In genomic region chr12:6423267-6424007, GRCh38 we compare ENCODE assay signal across 8 cellular contexts. TPM values are rescaled to one million over a fixed set of nuclear protein-coding genes. Genes with fewer than 3 reads are reported as not detected.
DNase-seq lines count a peak whose midpoint lies in the region; ATAC-seq, FAIRE-seq and TF ChIP-seq lines count a peak whose summit lies in the region.

No MANE protein-coding gene starts in this region.

- FAIRE-seq in bronchial epithelial cell (lab: Jason Lieb, UNC) (peak; percentile 60), islet of Langerhans (lab: Jason Lieb, UNC) (peak; percentile 70)

- H3K36me3 Mint-ChIP-seq in WTC11: no peaks in the 10 kb centered on the region

- H3K36me3 ChIP-seq in bronchial epithelial cell (ENCODE audit: control insufficient read depth, insufficient read depth, low read length): no peaks in the 10 kb centered on the region

- H3K4me1 Mint-ChIP-seq in WTC11: peaks cover 8% of the 10 kb centered on the region

- DNase-seq in Daoy (ENCODE audit: low read depth) (peak; percentile 92), NCI-H446 treated with DMSO at 0.1 percent for 48 hours (lab: John Stamatoyannopoulos, UW) (peak; percentile 84), WTC11 (ENCODE audit: low spot score) (peak; percentile 77), bronchial epithelial cell (ENCODE audit: low read depth) (peak; percentile 82)
- peak; percentile 49 to 50 for DNase-seq in stimulated activated CD4-positive, alpha-beta T cell treated with anti-CD3 and anti-CD28 coated beads, Interleukin-15, amount 100 ng/mL, for 1 hour (ENCODE audit: low read depth in 1 of 2, low spot score in 1 of 2)

- H3K4me3 ChIP-seq in bronchial epithelial cell (ENCODE audit: low read depth, low read length): no peak overlapping the region

- no peaks in the 10 kb centered on the region for H3K27me3 ChIP-seq in bronchial epithelial cell (ENCODE audit: control insufficient read depth, insufficient read depth, low read length)

- no peak overlapping the region for H3K27ac Mint-ChIP-seq in WTC11

- POLR2A ChIA-PET in WTC11 (lab: Charles Lee): interaction anchor here (0.6 to 1.0 kb wide), 3 partner anchors 47 to 109 kb away, joined by 3 to 4 read pairs (median 3); partner anchors contain the start of gene VAMP1

- no peak overlapping the region for H3K4me3 Mint-ChIP-seq in WTC11

- ATAC-seq in HG03159 (IDR thresholded peaks at IDR 0.05; ENCODE audit: unreplicated experiment): peak; percentile 40
- peak; percentile 96 for ATAC-seq in WTC11
- ATAC-seq in GM18505 (IDR thresholded peaks at IDR 0.05; ENCODE audit: unreplicated experiment): no peak

- TF ChIP-seq POLR2A in GM18505 (IDR thresholded peaks at IDR 0.05; ENCODE audit: borderline replicate concordance, extremely low read depth, insufficient read depth, insufficient read length): no peak

- CTCF ChIA-PET in WTC11 (lab: Charles Lee): interaction anchor here (0.6 to 7.1 kb wide), 20 partner anchors 11 to 131 kb away, joined by 3 to 77 read pairs (median 4); partner anchors contain the start of genes CD27, GAPDH, TAPBPL and VAMP1

- TF ChIP-seq CTCF in WTC11 (IDR thresholded peaks at IDR 0.05) (peak; percentile 83; the same call in 1 of the 2 replicates), bronchial epithelial cell (IDR thresholded peaks at IDR 0.05; ENCODE audit: insufficient read depth, low read length, severe bottlenecking) (peak; percentile 85)

- H3K27me3 Mint-ChIP-seq in WTC11 (ENCODE audit: low read depth): no peaks in the 10 kb centered on the region; the same call in none of the 2 replicates

- H3K9me3 Mint-ChIP-seq in WTC11: no peaks in the 10 kb centered on the region

TF ChIP-seq in WTC11, 78 proteins besides CTCF, POLR2A, EP300 and RAD21 (continues in another document):
- TF ChIP-seq MYBL2 (CRISPR knock-in tag; IDR thresholded peaks at IDR 0.05): no peak
- TF ChIP-seq USF2 (CRISPR knock-in tag; IDR thresholded peaks at IDR 0.05): peak; percentile 80
- no peak for TF ChIP-seq IRF1 (CRISPR knock-in tag; IDR thresholded peaks at IDR 0.05)
- TF ChIP-seq ETV6 (CRISPR knock-in tag; IDR thresholded peaks at IDR 0.05): peak; percentile 81; the same call in 1 of the 2 replicates
- TF ChIP-seq NR3C1 (CRISPR knock-in tag; conservative IDR thresholded peaks at IDR 0.05; ENCODE audit: low read depth): no peak
- TF ChIP-seq TP53 (CRISPR knock-in tag; IDR thresholded peaks at IDR 0.05): no peak
- TF ChIP-seq ZBTB43 (CRISPR knock-in tag; IDR thresholded peaks at IDR 0.05): no peak
- no peak for TF ChIP-seq FOXP4 (CRISPR knock-in tag; IDR thresholded peaks at IDR 0.05)
- 0 out of 2 replicates have a peak, but pooled peaks have one; percentile 55 for TF ChIP-seq ARID4B (CRISPR knock-in tag; IDR thresholded peaks at IDR 0.05; ENCODE audit: borderline replicate concordance)
- no peak for TF ChIP-seq OVOL2 (CRISPR knock-in tag; IDR thresholded peaks at IDR 0.05; ENCODE audit: borderline replicate concordance)

RNA-seq across cellular contexts. Expression of gene CD27, which starts 21.3 kb away (rescaled TPM):
- total RNA-seq in Daoy (2014; rRNA removed; shearing (Covaris generic)): not detected in 2 replicates
- total RNA-seq in WTC11 (2021) (0.23 to 0.34 TPM (median 0.28 TPM) in 3 replicates), bronchial epithelial cell (not detected in 2 replicates)

RNA-seq across cellular contexts. Expression of gene TAPBPL, which starts 28.4 kb away (rescaled TPM):
- 4.0 and 10.9 TPM in 2 replicates for total RNA-seq in Daoy (2014; rRNA removed; shearing (Covaris generic))
- total RNA-seq in WTC11 (2021) (0.98 to 1.3 TPM (median 1.1 TPM) in 3 replicates), bronchial epithelial cell (1.8 and 3.1 TPM in 2 replicates)

RNA-seq across cellular contexts. Expression of gene LTBR, which starts 39.5 kb away (rescaled TPM):
- 29.8 and 49.0 TPM in 2 replicates for total RNA-seq in Daoy (2014; rRNA removed; shearing (Covaris generic))
- total RNA-seq in WTC11 (2021) (4.0 to 6.1 TPM (median 4.5 TPM) in 3 replicates), bronchial epithelial cell (55.8 and 60.6 TPM in 2 replicates)

RNA-seq across cellular contexts. Expression of gene VAMP1, which starts 47.0 kb away (rescaled TPM):
- 0.74 and 1.2 TPM in 2 replicates for total RNA-seq in Daoy (2014; rRNA removed; shearing (Covaris generic))
- total RNA-seq in WTC11 (2021): 12.8 to 14.3 TPM (median 13.8 TPM) in 3 replicates
- total RNA-seq in bronchial epithelial cell: 0.26 and 3.1 TPM in 2 replicates

RNA-seq across cellular contexts. Expression of gene SCNN1A, which starts 48.1 kb away (rescaled TPM):
- 0.23 TPM in 1 of 2 replicates, not detected in the other for total RNA-seq in Daoy (2014; rRNA removed; shearing (Covaris generic))
- total RNA-seq in WTC11 (2021): 97.6 to 108 TPM (median 100 TPM) in 3 replicates
- total RNA-seq in bronchial epithelial cell: 54.5 and 57.7 TPM in 2 replicates
